19 cellular contexts compared by ENCODE assay signal in genomic region chr22:30747493-30747892, GRCh38. TPM values are rescaled to one million over a fixed set of nuclear protein-coding genes. Genes with fewer than 3 reads are reported as not detected.
A peak's percentile ranks its signal among the peaks of the same experiment; 100 is the strongest.
DNase-seq lines count a peak whose midpoint lies in the region; ATAC-seq and TF ChIP-seq lines count a peak whose summit lies in the region.
"Had no signal": no experiment of that assay in that cellular context is flagged by ENCODE, and none has a peak within 500 bp of the region (broad histone marks: within the 10 kb centered on the region; RNA-seq: fewer than 3 reads in every experiment).

No MANE protein-coding gene starts in this region.

- peak; percentile 8 for DNase-seq in activated effector memory CD4-positive, alpha-beta T cell treated with anti-CD3 and anti-CD28 coated beads, Interleukin-2, amount 50 U/mL, for 16 hours
- no peak for DNase-seq in activated effector memory CD4-positive, alpha-beta T cell treated with Interleukin-2 at 50 U/mL for 16 hours
- DNase-seq in MG63, result peak; percentile 28
- peak; percentile 68 for DNase-seq in transverse colon
- DNase-seq in activated gamma-delta T cell (lab: John Stamatoyannopoulos, UW), result no peak
- no peak for DNase-seq in body of pancreas
- DNase-seq: 8988T, GDM1, GOT3, Kasumi-1, NCI-H1092 treated with DMSO at 0.1 percent for 48 hours, NCI-H2081 treated with DMSO at 0.1 percent for 48 hours, NCI-H510A, NCI-H748 treated with DMSO at 0.1 percent for 48 hours, SHP77 had no signal

- in situ Hi-C loops in transverse colon (cut with MboI; ENCODE audit: low pct_ligation_motif_present in 1 of 4, low pct_unique_long_range_greater_than_20kb in 1 of 4, low sequenced_read_pairs in 3 of 4), result no loop called here

- H3K9me3 Mint-ChIP-seq in dendritic cell treated with granulocyte-macrophage colony-stimulating factor and Interleukin-4, amounts not matched to agents 40 ng/mL and 50 ng/mL, for 4 days, result no peaks in the 10 kb centered on the region
- H3K9me3 Mint-ChIP-seq: CD14-positive monocyte had no signal

- peaks cover 4% of the 10 kb centered on the region; the same call in 1 of the 2 replicates for H3K36me3 ChIP-seq in MG63
- H3K36me3 ChIP-seq in transverse colon, result no peaks in the 10 kb centered on the region
- H3K36me3 ChIP-seq in body of pancreas (replicated peaks in 1 of 2; ENCODE audit: insufficient read depth in 1 of 2, low read depth in 2 of 2), result no peaks in the 10 kb centered on the region

- intact Hi-C loops in dendritic cell treated with granulocyte-macrophage colony-stimulating factor and Interleukin-4, amounts not matched to agents 40 ng/mL and 50 ng/mL, for 4 days (cut with micrococcal nuclease), result no loop called here
- intact Hi-C loops in transverse colon (cut with DNase I; ENCODE audit: low total_unique reads), result no loop called here
- intact Hi-C loops in body of pancreas (cut with DNase I), result no loop called here

- H3K27me3 Mint-ChIP-seq in dendritic cell treated with granulocyte-macrophage colony-stimulating factor and Interleukin-4, amounts not matched to agents 40 ng/mL and 50 ng/mL, for 4 days, result peaks cover 10% of the 10 kb centered on the region

- H3K4me3 ChIP-seq in MG63, result no peak overlapping the region
- H3K4me3 ChIP-seq in transverse colon, result no peak overlapping the region
- H3K4me3 ChIP-seq in body of pancreas, result no peak overlapping the region
- H3K4me3 ChIP-seq: SK-N-MC had no signal

- no peak for TF ChIP-seq EP300 in transverse colon (IDR thresholded peaks at IDR 0.05; ENCODE audit: low read depth)

- no peak for TF ChIP-seq POLR2A in transverse colon (IDR thresholded peaks at IDR 0.05)
- no peak for TF ChIP-seq POLR2A in body of pancreas (IDR thresholded peaks at IDR 0.05)

- H3K27ac Mint-ChIP-seq in dendritic cell treated with granulocyte-macrophage colony-stimulating factor and Interleukin-4, amounts not matched to agents 40 ng/mL and 50 ng/mL, for 4 days, result peak overlapping the region; percentile 25
- H3K27ac Mint-ChIP-seq: CD14-positive monocyte had no signal

- H3K4me1 Mint-ChIP-seq in dendritic cell treated with granulocyte-macrophage colony-stimulating factor and Interleukin-4, amounts not matched to agents 40 ng/mL and 50 ng/mL, for 4 days (ENCODE audit: low read depth), result peaks cover 20% of the 10 kb centered on the region

- H3K4me3 Mint-ChIP-seq in dendritic cell treated with granulocyte-macrophage colony-stimulating factor and Interleukin-4, amounts not matched to agents 40 ng/mL and 50 ng/mL, for 4 days, result no peak overlapping the region
- H3K4me3 Mint-ChIP-seq: CD14-positive monocyte had no signal

- H3K27me3 ChIP-seq in MG63, result no peaks in the 10 kb centered on the region
- H3K27me3 ChIP-seq in transverse colon, result no peaks in the 10 kb centered on the region
- H3K27me3 ChIP-seq in body of pancreas, result no peaks in the 10 kb centered on the region

- TF ChIP-seq CTCF in transverse colon (IDR thresholded peaks at IDR 0.05) (peak in 1 of 5 experiments; percentile 22), body of pancreas (IDR thresholded peaks at IDR 0.05) (no peak)

- H3K36me3 Mint-ChIP-seq in dendritic cell treated with granulocyte-macrophage colony-stimulating factor and Interleukin-4, amounts not matched to agents 40 ng/mL and 50 ng/mL, for 4 days (ENCODE audit: low read depth), result no peaks in the 10 kb centered on the region
- H3K36me3 Mint-ChIP-seq: CD14-positive monocyte had no signal

- H3K4me1 ChIP-seq in transverse colon (peaks cover 0 to 3% (median 0%) of the 10 kb centered on the region in 4 donors), body of pancreas (no peaks in the 10 kb centered on the region)

- ATAC-seq in body of pancreas (no peak), GM18858 (IDR thresholded peaks at IDR 0.05; ENCODE audit: unreplicated experiment) (no peak)

- 25 to 55% methylated on average over 2 to 7 of the region's 7 CpGs for WGBS in transverse colon (ENCODE audit: low coverage in 1 of 2), 2 donors
- 75 to 82% methylated on average over 7 of the region's 7 CpGs for WGBS in body of pancreas, 2 donors

- H3K27ac ChIP-seq in transverse colon (no peak overlapping the region), body of pancreas (no peak overlapping the region)
- H3K27ac ChIP-seq: SK-N-MC had no signal

- H3K9me3 ChIP-seq in MG63, result no peaks in the 10 kb centered on the region
- H3K9me3 ChIP-seq in transverse colon, result no peaks in the 10 kb centered on the region
- no peaks in the 10 kb centered on the region for H3K9me3 ChIP-seq in body of pancreas

RNA-seq across cellular contexts. Expression of gene OSBP2, which starts 52.8 kb away (rescaled TPM):
- total RNA-seq in MG63 (2014; rRNA removed; shearing (Covaris generic); ENCODE audit: low replicate concordance), result 2.4 and 9.3 TPM in 2 replicates
- total RNA-seq in transverse colon (1 to 10 TPM in 3 of 4 donors, under 1 TPM in 1; 0.60 to 7.5 (median 4.3) TPM), body of pancreas (1 to 10 TPM; 2.3 to 3.0 TPM)

Comparison
In these comparisons a context has a peak if more than half of its experiments do, and no peak if none do; other contexts are left out.
1. DNase-seq: peak in activated effector memory CD4-positive, alpha-beta T cell treated with anti-CD3 and anti-CD28 coated beads, Interleukin-2, amount 50 U/mL, for 16 hours (single experiment), MG63 (single experiment) and transverse colon (single experiment); none in activated effector memory CD4-positive, alpha-beta T cell treated with Interleukin-2 at 50 U/mL for 16 hours (single experiment), activated gamma-delta T cell (single experiment) and body of pancreas (0 of 4).